ENCODE assay signal across 8 cellular contexts in genomic region chr6:122399055-122399347, GRCh38. TPM values are rescaled to one million over a fixed set of nuclear protein-coding genes. Genes with fewer than 3 reads are reported as not detected.
DNase-seq lines count a peak whose midpoint lies in the region; ATAC-seq and TF ChIP-seq lines count a peak whose summit lies in the region.

No MANE protein-coding gene starts in this region.

- H3K4me3 Mint-ChIP-seq in GM23338 (peak overlapping the region; percentile 97), T-cell (peak overlapping the region; percentile 94 to 98 (median 95))

- peaks cover 38% of the 10 kb centered on the region for H4K20me1 ChIP-seq in GM23338 (replicated peaks; ENCODE audit: insufficient read depth)

- DNase-seq in GM23338 (ENCODE audit: low spot score) (no peak), T-cell (no peak), fibroblast of pulmonary artery (ENCODE audit: low read depth) (no peak), GM13976 (ENCODE audit: low spot score) (no peak)

- H3F3A ChIP-seq in GM23338 (replicated peaks; ENCODE audit: low read depth), result 0 out of 2 replicates have a peak, but pooled peaks cover under 1% of the 10 kb centered on the region

- no peaks in the 10 kb centered on the region for H3K9me3 ChIP-seq in skeletal muscle satellite cell (replicated peaks; ENCODE audit: low read length)

- no peaks in the 10 kb centered on the region for H3K9me2 ChIP-seq in GM23338 (ENCODE audit: insufficient read depth)

- peak overlapping the region; percentile 44 for H3K4me3 ChIP-seq in GM23338
- peak overlapping the region; percentile 20 for H3K4me3 ChIP-seq in fibroblast of pulmonary artery (replicated peaks; ENCODE audit: low read depth, low read length)
- H3K4me3 ChIP-seq in skeletal muscle satellite cell (ENCODE audit: low read length), result peak overlapping the region; percentile 23

- H3K27ac ChIP-seq in GM23338 (ENCODE audit: low read depth), result no peak overlapping the region

- H3K27me3 Mint-ChIP-seq in GM23338 (ENCODE audit: insufficient read depth, low read depth, poor library complexity), result peaks cover 47% of the 10 kb centered on the region
- H3K27me3 Mint-ChIP-seq in T-cell, result no peaks in the 10 kb centered on the region

- POLR2A ChIA-PET in T-cell (lab: Charles Lee), result interaction anchor here (0.6 to 1.5 kb wide), 8 partner anchors 9 to 73 kb away, joined by 3 to 4 read pairs (median 4); partner anchors contain the start of gene SERINC1 (in 2 of the 2)

- in situ Hi-C loops in GM13976 (cut with MboI; ENCODE audit: low sequenced_read_pairs, unreplicated experiment), result no loop called here

- H3K9me3 Mint-ChIP-seq in GM23338, result no peaks in the 10 kb centered on the region
- no peaks in the 10 kb centered on the region for H3K9me3 Mint-ChIP-seq in T-cell

- no peak for ATAC-seq in GM23338
- ATAC-seq in T-cell (replicated peaks in 1 of 4), result no peak
- no peak for ATAC-seq in GM21528 (IDR thresholded peaks at IDR 0.05; ENCODE audit: low FRiP score, unreplicated experiment)
- no peak for ATAC-seq in HG03139 (IDR thresholded peaks at IDR 0.05; ENCODE audit: unreplicated experiment)
- no peak for ATAC-seq in GM21576 (IDR thresholded peaks at IDR 0.05; ENCODE audit: unreplicated experiment)

- peaks cover 38% of the 10 kb centered on the region for H3K79me2 ChIP-seq in GM23338 (replicated peaks; ENCODE audit: insufficient read depth)

- H3K4me2 ChIP-seq in GM23338, result peak overlapping the region; percentile 69; the same call in 1 of the 2 replicates
- peak overlapping the region; percentile 69 for H3K4me2 ChIP-seq in skeletal muscle satellite cell (ENCODE audit: low read length)

- TF ChIP-seq CTCF in GM23338 (conservative IDR thresholded peaks at IDR 0.05; ENCODE audit: low read depth in 2 of 2) (0 out of 4 replicates have a peak, but pooled peaks of 1 of the 2 experiments have one; percentile 23), fibroblast of pulmonary artery (IDR thresholded peaks at IDR 0.05; ENCODE audit: low read length, missing control alignments) (no peak), GM13976 (IDR thresholded peaks at IDR 0.05; ENCODE audit: borderline replicate concordance, control extremely low read depth, extremely low read depth, insufficient read depth, missing control alignments) (no peak)

- no peaks in the 10 kb centered on the region for H3K4me1 ChIP-seq in GM23338 (ENCODE audit: insufficient read depth)
- peaks cover 14% of the 10 kb centered on the region for H3K4me1 ChIP-seq in skeletal muscle satellite cell (ENCODE audit: control insufficient read depth, insufficient read depth, low read length)

- H3K27ac Mint-ChIP-seq in GM23338 (no peak overlapping the region), T-cell (peak overlapping the region; percentile 90 to 93)

- H3K36me3 ChIP-seq in GM23338 (ENCODE audit: insufficient read depth), result no peaks in the 10 kb centered on the region
- no peaks in the 10 kb centered on the region for H3K36me3 ChIP-seq in skeletal muscle satellite cell (ENCODE audit: insufficient read depth, low read length)

- CTCF ChIA-PET in T-cell (lab: Charles Lee), result interaction anchor here in 1 of 2 donors (1.1 to 1.5 kb wide), 4 partner anchors 10 to 131 kb away, joined by 4 to 10 read pairs (median 6); partner anchors contain the start of gene SERINC1

- H2AFZ ChIP-seq in GM23338, result peak overlapping the region; percentile 93

- no peaks in the 10 kb centered on the region for H3K36me3 Mint-ChIP-seq in GM23338 (ENCODE audit: low read depth)
- H3K36me3 Mint-ChIP-seq in T-cell, result no peaks in the 10 kb centered on the region

- H3K4me1 Mint-ChIP-seq in GM23338, result peaks cover 5% of the 10 kb centered on the region; the same call in 2 of the 3 replicates
- peaks cover 34 to 43% (median 36%) of the 10 kb centered on the region in 3 donors for H3K4me1 Mint-ChIP-seq in T-cell

- H3K27me3 ChIP-seq in GM23338 (ENCODE audit: insufficient read depth), result peaks cover 75% of the 10 kb centered on the region
- no peaks in the 10 kb centered on the region for H3K27me3 ChIP-seq in skeletal muscle satellite cell (ENCODE audit: control insufficient read depth, insufficient read depth, low read length)

- peak overlapping the region; percentile 32 for H3K9ac ChIP-seq in skeletal muscle satellite cell (ENCODE audit: low read depth, low read length)

TF ChIP-seq in GM23338, 12 proteins besides CTCF, POLR2A, EP300 and RAD21:
- no peak for TF ChIP-seq POLR2AphosphoS5 (IDR thresholded peaks at IDR 0.05; ENCODE audit: low read depth)
- no peak for TF ChIP-seq JUNB (IDR thresholded peaks at IDR 0.05; ENCODE audit: unreplicated experiment)
- no peak for TF ChIP-seq ZNF331 (CRISPR knock-in tag; IDR thresholded peaks at IDR 0.05; ENCODE audit: low read depth)
- TF ChIP-seq ZNF462 (CRISPR knock-in tag; IDR thresholded peaks at IDR 0.05), result no peak
- TF ChIP-seq CREB1 (CRISPR knock-in tag; IDR thresholded peaks at IDR 0.05; ENCODE audit: low read depth), result no peak
- TF ChIP-seq EZH2phosphoT487 (IDR thresholded peaks at IDR 0.05; ENCODE audit: unreplicated experiment), result no peak
- no peak for TF ChIP-seq EZH2 (IDR thresholded peaks at IDR 0.05; ENCODE audit: low read depth, unreplicated experiment)

RNA-seq across cellular contexts. Expression of gene HSF2, which starts 0.5 kb away (rescaled TPM):
- total RNA-seq in GM23338 (2014; rRNA removed; shearing (Covaris generic)), result 17.8 and 18.1 TPM in 2 replicates
- polyA plus RNA-seq in GM23338 (2016; fragmentation: Nextera tagmentation; extraction: Ambion mirVana), result 10.0 and 10.4 TPM in 2 replicates
- total RNA-seq in T-cell, result 10 to 100 TPM; 14.9 to 34.5 (median 16.5) TPM
- 9.6 and 9.8 TPM in 2 replicates for total RNA-seq in skeletal muscle satellite cell (2012; rRNA removed)
